Comparison of ENCODE assay signal across 8 cellular contexts in the genomic region with DNA sequence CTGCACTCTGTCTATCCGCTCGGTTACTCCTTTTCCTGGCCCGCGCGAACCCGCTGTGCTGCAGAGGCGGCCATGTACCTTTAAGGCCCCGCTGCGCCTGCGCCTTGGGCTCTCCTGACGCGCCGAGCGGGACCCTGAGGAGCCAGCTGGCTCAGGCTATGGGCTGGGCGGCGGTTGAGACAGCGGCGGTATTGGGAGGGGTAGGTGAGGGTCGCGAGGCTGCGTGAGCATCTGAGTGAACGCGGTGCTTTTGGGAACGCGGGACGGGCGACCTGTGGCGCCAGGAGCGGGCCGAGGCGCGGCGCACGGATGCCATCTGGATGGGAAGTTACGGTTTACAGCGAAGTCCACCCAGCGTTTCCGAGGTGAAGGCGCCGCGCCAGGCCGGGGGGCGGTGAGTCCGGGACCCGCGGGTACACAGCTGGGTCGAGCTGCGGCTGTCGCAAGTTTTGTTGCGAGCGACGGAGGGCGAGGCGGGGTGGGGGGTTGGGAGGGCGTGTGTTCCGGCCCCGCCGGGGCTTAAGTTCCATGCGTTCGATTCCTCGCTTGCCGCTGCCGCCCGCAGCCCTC. TPM values are rescaled to one million over a fixed set of nuclear protein-coding genes. Genes with fewer than 3 reads are reported as not detected.
A peak's percentile ranks its signal among the peaks of the same experiment; 100 is the strongest.
DNase-seq lines count a peak whose midpoint lies in the region; ATAC-seq, FAIRE-seq and TF ChIP-seq lines count a peak whose summit lies in the region.
"Not testable (repeated sequence)": the region's sequence is repeated elsewhere in the genome, so short reads cannot be mapped to it uniquely, and the experiment has no call there.

TSS of gene NBPF8 (plus strand) at position 125 of the 570 bp plus-strand sequence. CDS start 21,488 bp downstream, outside the sequence.

- not testable (repeated sequence) for H2BK120ac ChIP-seq in H1 (replicated peaks; ENCODE audit: low read depth, low read length)

- ATAC-seq in GM21367 (IDR thresholded peaks at IDR 0.05; ENCODE audit: unreplicated experiment) (peak; percentile 97), HG03558 (IDR thresholded peaks at IDR 0.05; ENCODE audit: extremely low read depth, unreplicated experiment) (peak; percentile 86)

- not testable (repeated sequence) for TF ChIP-seq RAD21 in H1 (IDR thresholded peaks at IDR 0.05 in 1 of 2, conservative IDR thresholded peaks at IDR 0.05 in 1 of 2; ENCODE audit: low read depth in 2 of 2, low read length in 2 of 2)

- peak within 1 kb of the TSS; percentile 79 for H3K4me2 ChIP-seq in PC-9
- peak within 1 kb of the TSS; percentile 45 to 56; a peak in 3 of 4 replicates for H3K4me2 ChIP-seq in H1 (ENCODE audit: insufficient read depth in 1 of 2, low read depth in 2 of 2, low read length in 2 of 2)

- intact Hi-C loops in PC-9 (cut with micrococcal nuclease; ENCODE audit: unreplicated experiment), result not testable (repeated sequence)

- not testable (repeated sequence) for H3K79me1 ChIP-seq in H1 (ENCODE audit: low read depth, low read length)

- WGBS in H1 (ENCODE audit: extremely low coverage in 1 of 2, insufficient coverage in 1 of 2, insufficient read length in 1 of 2, insufficient replicate concordance in 2 of 2, low coverage in 1 of 2, low lambda C conversion rate in 2 of 2, missing lambda C conversion rate in 1 of 2), 2 experiments, result no CpG with 5 or more reads among the region's 64 CpGs

- CTCF ChIA-PET in PC-9 (lab: Charles Lee); H1 (lab: Charles Lee; ENCODE audit: partially characterized antibody): not testable (repeated sequence)

- H2BK12ac ChIP-seq in H1 (ENCODE audit: low read depth, low read length), result not testable (repeated sequence)

- not testable (repeated sequence) for H3K23me2 ChIP-seq in H1 (ENCODE audit: low read depth, low read length)

- not testable (repeated sequence) for H4K91ac ChIP-seq in H1 (replicated peaks; ENCODE audit: insufficient read length, low read length)

- H4K20me1 ChIP-seq in PC-9 (ENCODE audit: insufficient read depth); H1 (replicated peaks in 1 of 2; ENCODE audit: control insufficient read depth in 1 of 2, insufficient read depth in 2 of 2, low read length in 2 of 2): not testable (repeated sequence)

- FAIRE-seq in H1 (lab: Jason Lieb, UNC), result not testable (repeated sequence)

- not testable (repeated sequence) for H3K36me3 ChIP-seq in BE2C; PC-9 (ENCODE audit: low read depth); H1 (ENCODE audit: control insufficient read depth in 2 of 4, insufficient read depth in 4 of 4, low read length in 3 of 4)

- peak; percentile 78 for DNase-seq in BE2C
- DNase-seq in PC-9, result peak; percentile 60 to 80
- DNase-seq in activated CD8-positive, alpha-beta memory T cell treated with anti-CD3 and anti-CD28 coated beads, Interleukin-2, amount 50 U/mL, for 4 hours, result peak; percentile 71
- DNase-seq in H1 (ENCODE audit: low read depth in 1 of 2, low spot score in 2 of 2), result peak in 1 of 2 experiments; percentile 71
- peak; percentile 33 for DNase-seq in medulla oblongata (ENCODE audit: extremely low spot score)
- peak; percentile 71 for DNase-seq in stimulated activated CD4-positive, alpha-beta T cell treated with anti-CD3 and anti-CD28 coated beads, Interleukin-4, amount 100 ng/mL, for 24 hours

- H3K4me1 ChIP-seq in BE2C; PC-9 (replicated peaks; ENCODE audit: insufficient read depth); H1 (replicated peaks in 1 of 4; ENCODE audit: control insufficient read depth in 3 of 4, insufficient read depth in 4 of 4, low read length in 3 of 4): not testable (repeated sequence)

- H3K18ac ChIP-seq in H1 (ENCODE audit: extremely low read depth, low read length), result not testable (repeated sequence)

- H3K9me2 ChIP-seq in PC-9 (ENCODE audit: insufficient read depth), result not testable (repeated sequence)

- H3K27ac ChIP-seq in PC-9, result peak within 1 kb of the TSS; percentile 52
- not testable (repeated sequence) for H3K27ac ChIP-seq in H1 (ENCODE audit: low read depth, low read length)

- H3K9me3 ChIP-seq in BE2C; PC-9 (ENCODE audit: insufficient read depth, low read depth); H1 (ENCODE audit: insufficient read depth in 2 of 2, low read depth in 1 of 2, low read length in 1 of 2): not testable (repeated sequence)

- H2BK15ac ChIP-seq in H1 (ENCODE audit: low read length), result not testable (repeated sequence)

- not testable (repeated sequence) for TF ChIP-seq EP300 in H1 (IDR thresholded peaks at IDR 0.05; ENCODE audit: borderline replicate concordance in 1 of 2, low read depth in 2 of 2, low read length in 2 of 2)

- not testable (repeated sequence) for H2BK20ac ChIP-seq in H1 (ENCODE audit: low read length)

- H3K9ac ChIP-seq in H1 (replicated peaks in 1 of 4; ENCODE audit: extremely low read depth in 1 of 4, low read depth in 3 of 4, low read length in 3 of 4), result not testable (repeated sequence)

- H3F3A ChIP-seq in PC-9 (ENCODE audit: insufficient read depth, low read depth), result not testable (repeated sequence)

- not testable (repeated sequence) for H4K5ac ChIP-seq in H1 (ENCODE audit: insufficient read length, low read depth, low read length)

- H2BK5ac ChIP-seq in H1 (ENCODE audit: low read depth, low read length), result not testable (repeated sequence)

- not testable (repeated sequence) for H4K8ac ChIP-seq in H1 (ENCODE audit: extremely low read depth, insufficient read depth, low read length)

- not testable (repeated sequence) for BruUV-seq in PC-9 (replicated peaks; lab: Mats Ljungman, UMichigan)

- H3K23ac ChIP-seq in H1 (ENCODE audit: insufficient read length), result not testable (repeated sequence)

- POLR2A ChIA-PET in PC-9 (lab: Charles Lee; ENCODE audit: unreplicated experiment); H1 (lab: Charles Lee; ENCODE audit: partially characterized antibody): not testable (repeated sequence)

- H3K4me3 ChIP-seq in BE2C (ENCODE audit: low read depth, low read length) (peak within 1 kb of the TSS; percentile 64), PC-9 (peak within 1 kb of the TSS; percentile 77), H1 (ENCODE audit: extremely low read depth in 1 of 4, insufficient read depth in 2 of 4, low read depth in 3 of 4, low read length in 4 of 4) (peak within 1 kb of the TSS; percentile 7 to 50 (median 17); a peak in 6 of 8 replicates)

- not testable (repeated sequence) for H3K79me2 ChIP-seq in PC-9 (ENCODE audit: low read depth); H1 (ENCODE audit: control insufficient read depth in 1 of 2, insufficient read depth in 2 of 2, low read length in 2 of 2)

- not testable (repeated sequence) for H3K14ac ChIP-seq in H1 (ENCODE audit: insufficient read length)

- H3K4ac ChIP-seq in H1 (replicated peaks; ENCODE audit: insufficient read length, low read depth, low read length), result not testable (repeated sequence)

- H2AFZ ChIP-seq in PC-9, result peak within 1 kb of the TSS; percentile 86
- H2AFZ ChIP-seq in H1 (ENCODE audit: low read length), result not testable (repeated sequence)

- not testable (repeated sequence) for H3K27me3 ChIP-seq in BE2C; PC-9 (ENCODE audit: insufficient read depth, low read depth); H1 (replicated peaks in 1 of 4; ENCODE audit: control insufficient read depth in 3 of 4, extremely low read depth in 1 of 4, insufficient read depth in 3 of 4, low read length in 3 of 4)

- not testable (repeated sequence) for TF ChIP-seq POLR2A in H1 (IDR thresholded peaks at IDR 0.05; ENCODE audit: control extremely low read depth in 1 of 2, low read depth in 2 of 2, low read length in 2 of 2)

- not testable (repeated sequence) for H3K56ac ChIP-seq in H1 (replicated peaks; ENCODE audit: insufficient read length, low read depth, low read length)

- H2AK5ac ChIP-seq in H1 (ENCODE audit: low read depth, low read length), result not testable (repeated sequence)

- TF ChIP-seq CTCF in BE2C (IDR thresholded peaks at IDR 0.05; ENCODE audit: low read depth, low read length); H1 (IDR thresholded peaks at IDR 0.05; ENCODE audit: control extremely low read depth in 1 of 3, insufficient read depth in 1 of 3, low read depth in 1 of 3, low read length in 3 of 3): not testable (repeated sequence)
- TF ChIP-seq CTCF in PC-9 (conservative IDR thresholded peaks at IDR 0.05), result 0 out of 2 replicates have a peak, but pooled peaks have one; percentile 19

RNA-seq across cellular contexts. Expression of gene NBPF8, which starts in this region (rescaled TPM):
- polyA plus RNA-seq in BE2C (2012; ENCODE audit: insufficient read depth, insufficient read length, low read depth), result 4.5 TPM
- total RNA-seq in PC-9 (2021), result 8.9 TPM in 2 replicates
- total RNA-seq in H1 (2021; fragmentation: NEBNext Ultra II Directional; extraction: Animal tissue kit (Norgen Biotek cat#: 25700)), result 1.3 and 1.5 TPM in 2 replicates
- 0.67 and 1.5 TPM in 2 replicates for polyA plus RNA-seq in H1 (2011; rRNA removed)
- 1.3 TPM for polyA plus RNA-seq in H1 (2011; cell fraction: cytosol; rRNA removed)
- polyA plus RNA-seq in H1 (2011; cell fraction: nucleus; rRNA removed), result 3.7 TPM
- 1.1 to 1.9 TPM (median 1.5 TPM) in 4 replicates for polyA plus RNA-seq in H1 (2012, experiment 1 of 2)
- polyA plus RNA-seq in H1 (2012, experiment 2 of 2), result 0.21 TPM
- 1.2 TPM for polyA plus RNA-seq in H1 (2013, experiment 1 of 2)
- polyA plus RNA-seq in H1 (2013, experiment 2 of 2), result 0.85 TPM
- 1.7 and 2.2 TPM in 2 replicates for polyA minus RNA-seq in H1 (2011; rRNA and poly(A)+ RNA removed)
- polyA minus RNA-seq in H1 (2011; cell fraction: cytosol; rRNA and poly(A)+ RNA removed), result 1.6 TPM
- 2.8 TPM for polyA minus RNA-seq in H1 (2011; cell fraction: nucleus; rRNA and poly(A)+ RNA removed)

Comparison
In these comparisons a context has a peak if more than half of its experiments do, and no peak if none do; other contexts are left out.
1. H3K4me3 ChIP-seq: peak in every context shown above with its lines; median percentile 77 in PC-9; 64 in BE2C; 17 in H1.